In the genomic region with DNA sequence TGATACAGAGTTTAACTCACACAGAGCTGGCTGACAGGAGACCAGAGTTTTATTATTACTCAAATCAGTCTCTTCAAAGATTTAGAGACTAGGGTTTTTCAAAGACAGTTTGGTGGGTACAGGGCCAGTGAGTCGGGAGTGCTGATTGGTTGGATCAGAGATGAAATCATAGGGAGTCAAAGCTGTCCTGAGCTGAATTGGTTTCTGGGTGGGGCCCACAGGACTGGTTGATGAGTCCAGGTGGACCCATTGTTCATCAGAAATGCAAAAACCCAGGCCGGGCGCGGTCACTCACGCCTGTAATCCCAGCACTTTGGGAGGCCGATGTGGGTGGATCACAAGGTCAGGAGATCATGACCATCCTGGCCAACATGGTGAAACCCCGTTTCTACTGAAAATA, we compare ENCODE assay signal across 3 cellular contexts. TPM values are rescaled to one million over a fixed set of nuclear protein-coding genes. Genes with fewer than 3 reads are reported as not detected.
"Had no signal": no experiment of that assay in that cellular context is flagged by ENCODE, and none has a peak within 500 bp of the region (broad histone marks: within the 10 kb centered on the region; RNA-seq: fewer than 3 reads in every experiment).

No MANE protein-coding gene starts in this region.

RNA-seq across cellular contexts. Expression of gene ARL11, which starts 25.7 kb away (rescaled TPM):
- total RNA-seq: osteoblast, smooth muscle cell had no signal
- polyA plus RNA-seq: neural cell, smooth muscle cell had no signal
